1 cellular context compared by ENCODE assay signal in genomic region chr14:102141797-102142196, GRCh38.
TF ChIP-seq lines count a peak whose summit lies in the region.

No MANE protein-coding gene starts in this region.

TF ChIP-seq in HepG2, 621 proteins besides CTCF, POLR2A, EP300 and RAD21:
- TF ChIP-seq SAFB2 (CRISPR knock-in tag; IDR thresholded peaks at IDR 0.05; ENCODE audit: borderline replicate concordance, low read depth): no peak
